8 cellular contexts compared by ENCODE assay signal in the genomic region with DNA sequence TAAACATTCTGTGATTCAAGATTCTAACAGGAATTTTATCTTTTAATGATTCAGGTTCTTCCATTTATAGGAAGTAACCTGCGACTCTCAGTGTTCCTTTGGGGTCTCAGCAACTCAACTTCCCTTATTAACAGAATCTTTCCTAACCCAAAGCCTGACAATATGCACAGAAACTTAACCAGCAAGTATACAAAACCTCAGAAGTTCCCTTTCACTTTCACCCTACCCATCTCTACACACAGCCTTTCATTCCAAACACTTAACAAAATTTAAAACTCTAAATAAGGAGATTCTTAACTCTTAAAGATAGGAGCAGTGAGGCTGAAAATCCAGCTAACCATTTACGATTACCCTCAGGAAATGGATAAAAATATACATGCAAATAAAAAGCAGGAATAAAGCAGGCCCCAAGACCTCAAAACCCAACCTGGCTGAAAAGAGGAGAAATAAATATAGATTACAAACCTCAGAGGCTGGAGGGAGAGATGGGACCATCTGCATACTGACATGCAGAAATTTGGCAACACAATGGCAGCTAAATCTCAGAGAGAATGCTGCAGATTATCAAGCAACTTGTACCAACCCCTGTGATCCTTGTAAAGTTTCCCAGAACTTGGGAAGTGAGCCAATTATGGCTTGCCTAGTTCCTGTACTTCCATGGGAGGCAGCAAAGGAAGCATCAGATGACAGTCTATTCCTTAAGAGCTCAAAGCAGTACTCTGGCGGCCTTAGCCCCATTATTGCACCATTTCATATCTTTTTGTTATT.
DNase-seq lines count a peak whose midpoint lies in the region; ATAC-seq, FAIRE-seq and TF ChIP-seq lines count a peak whose summit lies in the region.

No MANE protein-coding gene starts in this region.

- WGBS in mammary epithelial cell (ENCODE audit: low coverage, missing lambda C conversion rate): 49% methylated on average over 3 of the region's 3 CpGs
- 68 to 69% methylated on average over 3 of the region's 3 CpGs for WGBS in pancreas, 2 donors

- TF ChIP-seq POLR2A in Peyer's patch (IDR thresholded peaks at IDR 0.05): no peak

- no TSS peak for BruUV-seq in mammary epithelial cell (replicated peaks; lab: Mats Ljungman, UMichigan)

- H3K4me3 ChIP-seq in GM12865 (ENCODE audit: low read depth, low read length) (no peak overlapping the region), Karpas-422 (ENCODE audit: low read length) (peak overlapping the region; percentile 32), mammary epithelial cell (replicated peaks in 1 of 3; ENCODE audit: insufficient read depth in 1 of 3, low read depth in 2 of 3, low read length in 3 of 3) (no peak overlapping the region), pancreas (no peak overlapping the region), Peyer's patch (no peak overlapping the region)

- intact Hi-C loops in mammary epithelial cell (cut with micrococcal nuclease): no loop called here
- intact Hi-C loops in pancreas (cut with DNase I): no loop called here

- H3K27ac ChIP-seq in Karpas-422 (ENCODE audit: low read length) (peak overlapping the region; percentile 52), mammary epithelial cell (ENCODE audit: insufficient read depth, low read depth, low read length) (no peak overlapping the region), pancreas (no peak overlapping the region), Peyer's patch (no peak overlapping the region)

- no peaks in the 10 kb centered on the region for H3K9me3 ChIP-seq in Karpas-422 (ENCODE audit: low read length)
- no peaks in the 10 kb centered on the region for H3K9me3 ChIP-seq in mammary epithelial cell (replicated peaks; ENCODE audit: insufficient read depth, low read length)
- H3K9me3 ChIP-seq in pancreas: no peaks in the 10 kb centered on the region
- H3K9me3 ChIP-seq in Peyer's patch: no peaks in the 10 kb centered on the region

- TF ChIP-seq CTCF in GM12865 (IDR thresholded peaks at IDR 0.05; ENCODE audit: insufficient read depth, low read depth, low read length, missing control alignments) (no peak), mammary epithelial cell (conservative IDR thresholded peaks at IDR 0.05 in 1 of 2, IDR thresholded peaks at IDR 0.05 in 1 of 2; ENCODE audit: extremely low read depth in 1 of 2, insufficient read depth in 1 of 2, low read depth in 1 of 2, low read length in 2 of 2) (no peak), pancreas (IDR thresholded peaks at IDR 0.05) (no peak), Peyer's patch (IDR thresholded peaks at IDR 0.05) (peak in 1 of 6 experiments; percentile 2)

- H3K27me3 ChIP-seq in Karpas-422 (ENCODE audit: low read length) (no peaks in the 10 kb centered on the region), mammary epithelial cell (ENCODE audit: insufficient read depth, low read length) (no peaks in the 10 kb centered on the region), pancreas (no peaks in the 10 kb centered on the region), Peyer's patch (no peaks in the 10 kb centered on the region)

- DNase-seq in GM12865 (ENCODE audit: low read depth) (peak; percentile 38), Karpas-422 (no peak), mammary epithelial cell (peak; percentile 15), pancreas (no peak), Peyer's patch (no peak), SK-N-DZ (ENCODE audit: low spot score) (no peak), Ammon's horn (ENCODE audit: low spot score) (no peak)

- in situ Hi-C loops in mammary epithelial cell (cut with MboI; ENCODE audit: low sequenced_read_pairs in 2 of 2): no loop called here

- H3K4me1 ChIP-seq in Karpas-422 (ENCODE audit: low read length) (peaks cover 58% of the 10 kb centered on the region), mammary epithelial cell (ENCODE audit: insufficient read depth, low read length) (no peaks in the 10 kb centered on the region), pancreas (peaks cover 0 to 4% (median 0%) of the 10 kb centered on the region in 3 donors), Peyer's patch (peaks cover 0 to 5% (median 0%) of the 10 kb centered on the region in 4 donors)

- dilution Hi-C loops in mammary epithelial cell (cut with HindIII; ENCODE audit: low sequenced_read_pairs): no loop called here

- H4K20me1 ChIP-seq in Karpas-422 (ENCODE audit: insufficient read depth, low read depth, low read length) (no peaks in the 10 kb centered on the region), mammary epithelial cell (ENCODE audit: insufficient read depth, low read length) (no peaks in the 10 kb centered on the region)

- H3K4me2 ChIP-seq in Karpas-422 (ENCODE audit: low read depth, low read length, poor library complexity, severe bottlenecking): peak overlapping the region; percentile 46
- no peak overlapping the region for H3K4me2 ChIP-seq in mammary epithelial cell (ENCODE audit: insufficient read depth, low read depth, low read length)

- H3K9ac ChIP-seq in Karpas-422 (ENCODE audit: low read length) (peak overlapping the region; percentile 24; the same call in 1 of the 2 replicates), mammary epithelial cell (ENCODE audit: insufficient read depth, low read length) (no peak overlapping the region)

- H2AFZ ChIP-seq in Karpas-422 (ENCODE audit: low read length) (no peak overlapping the region), mammary epithelial cell (ENCODE audit: low read depth, low read length) (no peak overlapping the region)

- peak; percentile 51 for FAIRE-seq in pancreas (lab: Jason Lieb, UNC)

- H3K36me3 ChIP-seq in Karpas-422 (ENCODE audit: insufficient read depth, low read length) (no peaks in the 10 kb centered on the region), mammary epithelial cell (ENCODE audit: insufficient read depth, low read length) (no peaks in the 10 kb centered on the region), pancreas (no peaks in the 10 kb centered on the region), Peyer's patch (no peaks in the 10 kb centered on the region)

- CTCF ChIA-PET in mammary epithelial cell (lab: Charles Lee; ENCODE audit: low non-redundant PET): no interaction called here

- peak; percentile 84 for ATAC-seq in GM21825 (IDR thresholded peaks at IDR 0.05; ENCODE audit: unreplicated experiment)
- peak in 3 of 4 donors; percentile 45 to 53 (median 50) for ATAC-seq in pancreas

- H3K79me2 ChIP-seq in Karpas-422 (ENCODE audit: low read length) (peaks cover 41% of the 10 kb centered on the region), mammary epithelial cell (ENCODE audit: insufficient read depth, low read length) (peaks cover 8% of the 10 kb centered on the region)

- no peaks in the 10 kb centered on the region for H3K9me2 ChIP-seq in Karpas-422 (replicated peaks; ENCODE audit: insufficient read depth, low read length)

Comparison
In these comparisons a context has a peak if more than half of its experiments do, and no peak if none do; other contexts are left out.
1. DNase-seq: peak in GM12865 (single experiment) and mammary epithelial cell (single experiment); none in Karpas-422 (single experiment), pancreas (0 of 6), Peyer's patch (0 of 3), SK-N-DZ (single experiment) and Ammon's horn (single experiment).